10 cellular contexts compared by ENCODE assay signal in the genomic region with DNA sequence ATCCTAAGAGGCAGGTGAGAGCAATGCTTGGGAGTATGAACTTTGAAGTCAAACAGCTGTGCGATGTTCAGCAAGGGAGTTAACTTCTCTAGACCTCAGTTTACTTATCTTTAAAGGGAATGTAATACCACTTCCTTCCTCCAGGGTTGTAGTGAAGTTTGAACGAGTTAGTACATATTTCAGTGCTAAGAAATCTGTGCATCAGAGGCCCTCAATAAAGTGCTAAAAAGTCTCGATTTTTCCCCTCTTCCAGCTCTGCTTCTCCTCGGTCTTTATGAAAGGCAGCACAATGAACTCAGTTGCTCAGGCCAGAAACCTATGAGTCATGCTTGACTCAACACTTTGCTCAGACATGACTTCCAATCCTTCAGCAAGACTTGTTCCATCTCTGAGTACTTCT.
DNase-seq lines count a peak whose midpoint lies in the region; ATAC-seq and TF ChIP-seq lines count a peak whose summit lies in the region.
"Had no signal": no experiment of that assay in that cellular context is flagged by ENCODE, and none has a peak within 500 bp of the region (broad histone marks: within the 10 kb centered on the region; RNA-seq: fewer than 3 reads in every experiment).

No MANE protein-coding gene starts in this region.

- CTCF ChIA-PET in naive thymus-derived CD4-positive, alpha-beta T cell (lab: Charles Lee) = no interaction called here

- POLR2A ChIA-PET in naive thymus-derived CD4-positive, alpha-beta T cell (lab: Charles Lee) = no interaction called here

- H3K9ac ChIP-seq in adipocyte (ENCODE audit: low read length) = no peak overlapping the region

- peaks cover 3% of the 10 kb centered on the region for H3K4me1 Mint-ChIP-seq in nephron progenitor cell
- H3K4me1 Mint-ChIP-seq in naive thymus-derived CD4-positive, alpha-beta T cell = peaks cover 0 to 3% (median 0%) of the 10 kb centered on the region in 7 donors

- H3K27ac ChIP-seq in naive thymus-derived CD4-positive, alpha-beta T cell (ENCODE audit: low read depth, low read length) = no peak overlapping the region
- H3K27ac ChIP-seq: hepatocyte had no signal

- intact Hi-C loops in naive thymus-derived CD4-positive, alpha-beta T cell (cut with micrococcal nuclease) = no loop called here

- no peak overlapping the region for H3K27ac Mint-ChIP-seq in nephron progenitor cell
- no peak overlapping the region for H3K27ac Mint-ChIP-seq in naive thymus-derived CD4-positive, alpha-beta T cell

- H3K36me3 ChIP-seq in adipocyte (ENCODE audit: control insufficient read depth, insufficient read depth, low read length, severe bottlenecking) = no peaks in the 10 kb centered on the region
- H3K36me3 ChIP-seq in naive thymus-derived CD4-positive, alpha-beta T cell (ENCODE audit: control insufficient read depth in 2 of 3, insufficient read depth in 3 of 3, low read length in 3 of 3) = no peaks in the 10 kb centered on the region

- peaks cover 3% of the 10 kb centered on the region for H3K4me1 ChIP-seq in adipocyte (ENCODE audit: control insufficient read depth, insufficient read depth, low read length)
- H3K4me1 ChIP-seq in naive thymus-derived CD4-positive, alpha-beta T cell (ENCODE audit: control insufficient read depth in 2 of 2, insufficient read depth in 2 of 2, low read length in 2 of 2) = no peaks in the 10 kb centered on the region

- H3K27me3 ChIP-seq in adipocyte (replicated peaks; ENCODE audit: control insufficient read depth, insufficient read depth, low read length) = no peaks in the 10 kb centered on the region
- no peaks in the 10 kb centered on the region for H3K27me3 ChIP-seq in naive thymus-derived CD4-positive, alpha-beta T cell (ENCODE audit: control insufficient read depth in 2 of 2, insufficient read depth in 2 of 2, low read length in 2 of 2)
- H3K27me3 ChIP-seq: hepatocyte had no signal

- no peak overlapping the region for H3K4me3 ChIP-seq in adipocyte (ENCODE audit: low read length)
- H3K4me3 ChIP-seq in naive thymus-derived CD4-positive, alpha-beta T cell (ENCODE audit: low read length) = no peak overlapping the region
- H3K4me3 ChIP-seq: hepatocyte had no signal

- ATAC-seq in HG02981 (IDR thresholded peaks at IDR 0.05; ENCODE audit: unreplicated experiment) = peak; percentile 45
- no peak for ATAC-seq in naive thymus-derived CD4-positive, alpha-beta T cell

- peak; percentile 45 for DNase-seq in GM04503 (ENCODE audit: low read depth)
- peak; percentile 54 for DNase-seq in adipocyte (ENCODE audit: low read depth)
- no peak for DNase-seq in nephron progenitor cell
- no peak for DNase-seq in cortex of kidney (lab: John Stamatoyannopoulos, UW)
- no peak for DNase-seq in naive thymus-derived CD4-positive, alpha-beta T cell
- DNase-seq in NCI-H146 (lab: John Stamatoyannopoulos, UW) = no peak
- DNase-seq in NCI-H1048 (lab: John Stamatoyannopoulos, UW) = no peak
- DNase-seq: NCI-H446 treated with DMSO at 0.1 percent for 48 hours had no signal

- H3K9me3 Mint-ChIP-seq in nephron progenitor cell = peaks cover 5% of the 10 kb centered on the region
- H3K9me3 Mint-ChIP-seq in naive thymus-derived CD4-positive, alpha-beta T cell = peaks cover 0 to 4% (median 0%) of the 10 kb centered on the region in 11 donors

- no peaks in the 10 kb centered on the region for H3K27me3 Mint-ChIP-seq in nephron progenitor cell (ENCODE audit: low read depth, poor library complexity)
- peaks cover 0 to 7% (median 4%) of the 10 kb centered on the region in 5 donors for H3K27me3 Mint-ChIP-seq in naive thymus-derived CD4-positive, alpha-beta T cell

- no peaks in the 10 kb centered on the region for H3K36me3 Mint-ChIP-seq in nephron progenitor cell (ENCODE audit: low read depth)
- H3K36me3 Mint-ChIP-seq in naive thymus-derived CD4-positive, alpha-beta T cell = no peaks in the 10 kb centered on the region

- H3K9me3 ChIP-seq in adipocyte (ENCODE audit: control insufficient read depth, low read length) = no peaks in the 10 kb centered on the region
- no peaks in the 10 kb centered on the region for H3K9me3 ChIP-seq in naive thymus-derived CD4-positive, alpha-beta T cell (ENCODE audit: control insufficient read depth in 2 of 3, low read length in 3 of 3)

- TF ChIP-seq CTCF in nephron progenitor cell (IDR thresholded peaks at IDR 0.05) = peak; percentile 19

- H3K4me3 Mint-ChIP-seq in nephron progenitor cell = no peak overlapping the region
- no peak overlapping the region for H3K4me3 Mint-ChIP-seq in naive thymus-derived CD4-positive, alpha-beta T cell

Comparison
In these comparisons a context has a peak if more than half of its experiments do, and no peak if none do; other contexts are left out.
1. DNase-seq: peak in GM04503 (single experiment) and adipocyte (single experiment); none in nephron progenitor cell (single experiment), cortex of kidney (single experiment), naive thymus-derived CD4-positive, alpha-beta T cell (0 of 9), NCI-H146 (single experiment) and NCI-H1048 (single experiment).